In the genomic region with DNA sequence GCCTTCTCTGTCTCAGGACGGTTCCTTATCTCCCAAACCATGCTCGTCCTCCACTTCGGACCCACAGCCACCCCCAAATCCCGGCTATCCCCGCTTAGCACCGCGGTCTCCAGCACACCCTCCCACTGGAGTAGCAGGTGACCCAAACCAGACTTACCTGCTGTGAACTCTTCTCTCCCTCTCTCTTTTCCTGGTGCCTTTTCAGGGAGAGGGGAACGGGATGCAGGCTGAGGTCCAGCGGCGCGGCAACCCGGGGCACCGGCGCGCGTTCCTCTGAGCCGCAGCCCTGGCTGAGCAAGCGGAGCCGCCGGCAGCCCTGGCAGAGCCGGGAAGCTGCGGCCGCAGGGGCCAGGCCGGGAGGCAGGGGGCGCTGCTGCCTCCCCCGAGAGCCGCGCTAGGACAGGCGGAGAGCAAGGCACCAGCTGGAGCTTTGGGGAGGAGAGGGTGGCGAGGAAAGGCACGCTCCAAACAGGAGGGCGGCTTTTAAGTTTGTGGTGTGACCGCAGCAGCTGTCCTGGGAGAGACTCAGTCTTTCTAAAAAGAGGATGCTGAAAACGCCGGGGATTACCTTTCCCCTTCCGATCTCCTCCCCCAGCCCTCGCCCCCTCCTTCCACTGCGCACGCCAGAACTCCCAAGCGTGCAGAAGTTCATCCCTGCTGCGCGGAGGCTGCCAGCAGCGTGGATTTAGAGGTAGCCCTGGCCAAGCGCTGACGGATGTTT, we compare ENCODE assay signal across 8 cellular contexts. TPM values are rescaled to one million over a fixed set of nuclear protein-coding genes. Genes with fewer than 3 reads are reported as not detected.
DNase-seq lines count a peak whose midpoint lies in the region; ATAC-seq and TF ChIP-seq lines count a peak whose summit lies in the region.

A gene (minus strand): TSS at position 536 of the 721 bp plus-strand sequence. CDS start 65,165 bp downstream, outside the sequence.

- peaks cover 21% of the 10 kb centered on the region for H3K4me1 Mint-ChIP-seq in activated B cell treated with CpG ODN at 0.5 μM for 24 hours
- peaks cover 30% of the 10 kb centered on the region for H3K4me1 Mint-ChIP-seq in nephron

- peak; percentile 84 for TF ChIP-seq CTCF in BE2C (IDR thresholded peaks at IDR 0.05; ENCODE audit: low read depth, low read length)
- TF ChIP-seq CTCF in activated B cell treated with CpG ODN at 0.5 μM for 24 hours (IDR thresholded peaks at IDR 0.05): no peak
- peak; percentile 96 for TF ChIP-seq CTCF in foreskin keratinocyte (conservative IDR thresholded peaks at IDR 0.05)
- peak; percentile 91 to 95 (median 93) for TF ChIP-seq CTCF in nephron (IDR thresholded peaks at IDR 0.05; ENCODE audit: unreplicated experiment in 3 of 3)

- POLR2A ChIA-PET in activated B cell treated with CpG ODN at 0.5 μM for 24 hours (lab: Charles Lee): no interaction called here

- no peaks in the 10 kb centered on the region for H3K36me3 Mint-ChIP-seq in activated B cell treated with CpG ODN at 0.5 μM for 24 hours (ENCODE audit: low read depth)
- H3K36me3 Mint-ChIP-seq in nephron (ENCODE audit: low read depth): peaks cover 19% of the 10 kb centered on the region

- DNase-seq in BE2C: peak; percentile 88
- peak; percentile 40 for DNase-seq in NCI-H187 treated with DMSO at 0.1 percent for 48 hours (lab: John Stamatoyannopoulos, UW)
- peak; percentile 61 for DNase-seq in activated B cell treated with CpG ODN at 0.5 μM for 24 hours
- DNase-seq in foreskin keratinocyte: peak; percentile 58 to 75
- no peak for DNase-seq in OCI-M2 (lab: John Stamatoyannopoulos, UW; ENCODE audit: unreplicated experiment)

- no peaks in the 10 kb centered on the region for H3K4me1 ChIP-seq in BE2C
- H3K4me1 ChIP-seq in foreskin keratinocyte: no peaks in the 10 kb centered on the region

- intact Hi-C loops in activated B cell treated with CpG ODN at 0.5 μM for 24 hours (cut with micrococcal nuclease): loop anchor here (1.0 to 10.0 kb wide), 4 partner anchors 138 to 368 kb away; no protein-coding TSS in a partner anchor

- no peaks in the 10 kb centered on the region for H3K36me3 ChIP-seq in BE2C

- CTCF ChIA-PET in activated B cell treated with CpG ODN at 0.5 μM for 24 hours (lab: Charles Lee): interaction anchor here (0.6 to 2.0 kb wide), 10 partner anchors 9 to 368 kb away, joined by 3 to 18 read pairs (median 4); no protein-coding TSS in a partner anchor

- no peak within 1 kb of the TSS for H3K27ac ChIP-seq in foreskin keratinocyte

- H3K27me3 ChIP-seq in BE2C (no peaks in the 10 kb centered on the region), foreskin keratinocyte (no peaks in the 10 kb centered on the region)

- peak; percentile 78 for ATAC-seq in GM18520 (IDR thresholded peaks at IDR 0.05; ENCODE audit: unreplicated experiment)
- peak; percentile 97 for ATAC-seq in HG02970 (IDR thresholded peaks at IDR 0.05; ENCODE audit: low FRiP score, unreplicated experiment)
- ATAC-seq in activated B cell treated with CpG ODN at 0.5 μM for 24 hours (ENCODE audit: low read depth): peak; percentile 91
- ATAC-seq in foreskin keratinocyte: peak; percentile 95

- peak within 1 kb of the TSS; percentile 86 for H3K4me3 ChIP-seq in BE2C (ENCODE audit: low read depth, low read length)

- H3K27me3 Mint-ChIP-seq in activated B cell treated with CpG ODN at 0.5 μM for 24 hours (peaks cover 22% of the 10 kb centered on the region), nephron (ENCODE audit: low read depth) (peaks cover 27% of the 10 kb centered on the region)

- H3K27ac Mint-ChIP-seq in activated B cell treated with CpG ODN at 0.5 μM for 24 hours: no peak within 1 kb of the TSS
- peak within 1 kb of the TSS; percentile 79 to 92 (median 87) for H3K27ac Mint-ChIP-seq in nephron

- H3K9me3 Mint-ChIP-seq in activated B cell treated with CpG ODN at 0.5 μM for 24 hours (no peaks in the 10 kb centered on the region), nephron (no peaks in the 10 kb centered on the region)

- H3K4me3 Mint-ChIP-seq in activated B cell treated with CpG ODN at 0.5 μM for 24 hours (peak within 1 kb of the TSS; percentile 83), nephron (peak within 1 kb of the TSS; percentile 88 to 92 (median 90))

- no peaks in the 10 kb centered on the region for H3K9me3 ChIP-seq in BE2C

RNA-seq across cellular contexts. Expression of the gene that starts here (rescaled TPM):
- polyA plus RNA-seq in BE2C (2012; ENCODE audit: insufficient read depth, insufficient read length, low read depth): 2.4 TPM
- not detected in 2 replicates for total RNA-seq in activated B cell treated with CpG ODN at 0.5 μM for 24 hours
- 8.3 and 10.6 TPM in 2 replicates for total RNA-seq in foreskin keratinocyte
- polyA plus RNA-seq in foreskin keratinocyte: 0.82 and 1.2 TPM in 2 replicates

Comparison
In these comparisons a context has a peak if more than half of its experiments do, and no peak if none do; other contexts are left out.
1. Peak in DNase-seq and ATAC-seq in activated B cell treated with CpG ODN at 0.5 μM for 24 hours; RNA of the gene not detected or under 1 TPM.